ENCODE assay signal across 18 cellular contexts in the genomic region with DNA sequence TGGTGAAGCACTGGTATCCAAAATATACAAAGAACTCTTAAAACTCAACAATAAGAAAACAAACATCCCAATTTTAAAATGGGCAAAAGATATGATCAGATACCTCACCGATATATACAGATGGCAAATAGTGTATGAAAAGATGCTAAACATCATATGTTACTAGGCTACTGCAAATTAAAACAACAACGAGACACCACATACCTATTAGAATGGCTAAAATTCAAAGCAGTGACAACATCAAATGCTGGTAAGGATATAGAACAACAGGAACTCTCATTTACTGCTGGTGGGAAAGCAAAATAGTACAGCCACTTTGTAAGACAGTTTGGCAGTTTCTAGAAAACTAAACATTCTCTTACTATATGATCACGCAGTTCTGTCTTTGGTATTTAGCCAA.
"Had no signal": no experiment of that assay in that cellular context is flagged by ENCODE, and none has a peak within 500 bp of the region (broad histone marks: within the 10 kb centered on the region; RNA-seq: fewer than 3 reads in every experiment).

No MANE protein-coding gene starts in this region.

- H3K27ac ChIP-seq: left lung, parathyroid adenoma, thyroid gland, uterus had no signal

- H3K9me3 ChIP-seq: gastrocnemius medialis, left lung, stomach, thyroid gland, uterus had no signal

- H2AFZ ChIP-seq: parathyroid adenoma had no signal

- DNase-seq: activated CD4-positive, alpha-beta T cell treated with anti-CD3 and anti-CD28 coated beads for 1 hour; activated CD8-positive, alpha-beta memory T cell treated with anti-CD3 and anti-CD28 coated beads, Interleukin-2, amount 50 U/mL, for 48 hours; activated CD8-positive, alpha-beta T cell treated with anti-CD3 and anti-CD28 coated beads for 36 hours; amniotic stem cell; effector CD4-positive, alpha-beta T cell; gastrocnemius medialis; islet precursor cell; left lung; mesenchymal stem cell; stimulated activated CD4-positive, alpha-beta T cell treated with anti-CD3 and anti-CD28 coated beads, Interleukin-4, amount 100 ng/mL, for 1 hour; stimulated activated CD8-positive, alpha-beta memory T cell treated with anti-CD3 and anti-CD28 coated beads, Interleukin-4, amount 100 ng/mL, for 48 hours; stomach; T1000; thyroid gland; uterus had no signal

- H3K27me3 ChIP-seq: gastrocnemius medialis, left lung, stomach, thyroid gland, uterus had no signal

- H3K4me3 ChIP-seq: gastrocnemius medialis, left lung, stomach, thyroid gland, uterus had no signal

- H3K9ac ChIP-seq: parathyroid adenoma had no signal

- H3K4me1 ChIP-seq: parathyroid adenoma, uterus had no signal

- FAIRE-seq: bronchial epithelial cell had no signal

- H3K36me3 ChIP-seq: gastrocnemius medialis, left lung, stomach, thyroid gland, uterus had no signal

- ATAC-seq: activated CD8-positive, alpha-beta T cell treated with anti-CD3 and anti-CD28 coated beads for 36 hours; activated naive CD4-positive, alpha-beta T cell treated with anti-CD3 and anti-CD28 coated beads, Interleukin-2, amount 50 U/mL, for 72 hours; gastrocnemius medialis; left lung had no signal
